Comparison of ENCODE assay signal across 1 cellular context in genomic region chr5:40733439-40733838, GRCh38.
TF ChIP-seq lines count a peak whose summit lies in the region.

No MANE protein-coding gene starts in this region.

TF ChIP-seq in K562, 482 proteins besides CTCF, POLR2A, EP300 and RAD21 (continued from another document):
- TF ChIP-seq, protein P1, sequence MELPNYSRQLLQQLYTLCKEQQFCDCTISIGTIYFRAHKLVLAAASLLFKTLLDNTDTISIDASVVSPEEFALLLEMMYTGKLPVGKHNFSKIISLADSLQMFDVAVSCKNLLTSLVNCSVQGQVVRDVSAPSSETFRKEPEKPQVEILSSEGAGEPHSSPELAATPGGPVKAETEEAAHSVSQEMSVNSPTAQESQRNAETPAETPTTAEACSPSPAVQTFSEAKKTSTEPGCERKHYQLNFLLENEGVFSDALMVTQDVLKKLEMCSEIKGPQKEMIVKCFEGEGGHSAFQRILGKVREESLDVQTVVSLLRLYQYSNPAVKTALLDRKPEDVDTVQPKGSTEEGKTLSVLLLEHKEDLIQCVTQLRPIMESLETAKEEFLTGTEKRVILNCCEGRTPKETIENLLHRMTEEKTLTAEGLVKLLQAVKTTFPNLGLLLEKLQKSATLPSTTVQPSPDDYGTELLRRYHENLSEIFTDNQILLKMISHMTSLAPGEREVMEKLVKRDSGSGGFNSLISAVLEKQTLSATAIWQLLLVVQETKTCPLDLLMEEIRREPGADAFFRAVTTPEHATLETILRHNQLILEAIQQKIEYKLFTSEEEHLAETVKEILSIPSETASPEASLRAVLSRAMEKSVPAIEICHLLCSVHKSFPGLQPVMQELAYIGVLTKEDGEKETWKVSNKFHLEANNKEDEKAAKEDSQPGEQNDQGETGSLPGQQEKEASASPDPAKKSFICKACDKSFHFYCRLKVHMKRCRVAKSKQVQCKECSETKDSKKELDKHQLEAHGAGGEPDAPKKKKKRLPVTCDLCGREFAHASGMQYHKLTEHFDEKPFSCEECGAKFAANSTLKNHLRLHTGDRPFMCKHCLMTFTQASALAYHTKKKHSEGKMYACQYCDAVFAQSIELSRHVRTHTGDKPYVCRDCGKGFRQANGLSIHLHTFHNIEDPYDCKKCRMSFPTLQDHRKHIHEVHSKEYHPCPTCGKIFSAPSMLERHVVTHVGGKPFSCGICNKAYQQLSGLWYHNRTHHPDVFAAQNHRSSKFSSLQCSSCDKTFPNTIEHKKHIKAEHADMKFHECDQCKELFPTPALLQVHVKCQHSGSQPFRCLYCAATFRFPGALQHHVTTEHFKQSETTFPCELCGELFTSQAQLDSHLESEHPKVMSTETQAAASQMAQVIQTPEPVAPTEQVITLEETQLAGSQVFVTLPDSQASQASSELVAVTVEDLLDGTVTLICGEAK (IDR thresholded peaks at IDR 0.05): peak; percentile 73
- TF ChIP-seq, protein P1 (CRISPR knock-in tag; IDR thresholded peaks at IDR 0.05): no peak
TF ChIP-seq in K562: peak in this region for 1.
